8 cellular contexts compared by ENCODE assay signal in the genomic region with DNA sequence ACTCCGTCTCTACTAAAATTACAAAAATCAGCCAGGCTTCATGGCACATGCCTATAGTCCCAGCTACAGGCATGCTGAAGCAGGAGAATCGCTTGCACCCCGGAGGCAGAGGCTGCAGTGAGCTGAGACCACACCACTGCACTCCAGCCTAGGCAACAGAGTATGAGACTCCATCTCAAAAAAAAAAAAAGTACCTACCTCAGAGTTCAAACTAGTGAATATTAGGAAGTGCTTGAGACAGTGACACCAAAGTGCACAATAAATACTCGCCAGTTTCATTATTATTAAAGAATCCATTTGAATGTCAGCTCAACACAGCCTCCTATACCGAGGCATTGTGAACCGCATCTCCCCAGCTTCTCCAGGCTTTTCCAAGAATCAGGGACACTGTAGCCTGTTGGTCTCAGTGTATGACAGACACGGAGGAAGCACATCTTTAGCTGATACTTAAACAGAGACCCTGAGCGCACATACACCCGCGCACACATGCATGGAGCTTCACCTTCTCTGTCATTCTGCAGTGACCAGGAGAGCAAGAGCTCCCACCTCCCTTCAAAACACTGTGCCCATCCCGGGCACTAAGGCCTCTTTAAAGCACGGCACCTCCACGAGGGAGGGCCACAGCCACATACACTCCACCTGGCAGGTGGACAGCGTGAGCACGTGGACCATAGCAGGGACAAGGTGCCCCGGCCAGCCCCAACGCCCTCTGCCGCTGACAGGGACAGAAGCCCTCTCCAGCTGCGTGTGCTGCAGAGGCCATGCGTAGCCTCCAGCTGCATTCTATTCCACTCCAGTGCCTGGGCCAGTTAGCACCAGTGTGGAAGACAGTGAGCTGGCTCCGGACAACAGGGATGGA. TPM values are rescaled to one million over a fixed set of nuclear protein-coding genes. Genes with fewer than 3 reads are reported as not detected.
DNase-seq lines count a peak whose midpoint lies in the region; ATAC-seq and TF ChIP-seq lines count a peak whose summit lies in the region.

No MANE protein-coding gene starts in this region.

- intact Hi-C loops in natural killer cell (cut with micrococcal nuclease) = loop anchor here (5.0 to 10.0 kb wide), 2 partner anchors 342 to 475 kb away; no protein-coding TSS in a partner anchor

- peaks cover 46% of the 10 kb centered on the region for H3K4me1 Mint-ChIP-seq in central memory CD8-positive, alpha-beta T cell
- H3K4me1 Mint-ChIP-seq in natural killer cell = peaks cover 20 to 39% of the 10 kb centered on the region in 2 donors

- ATAC-seq in central memory CD8-positive, alpha-beta T cell (replicated peaks; ENCODE audit: extremely low read depth, poor library complexity, severe bottlenecking) = no peak
- ATAC-seq in natural killer cell (no peak), GM19324 (IDR thresholded peaks at IDR 0.05; ENCODE audit: low FRiP score, unreplicated experiment) (no peak), GM18511 (IDR thresholded peaks at IDR 0.05; ENCODE audit: unreplicated experiment) (no peak)

- H3K4me3 Mint-ChIP-seq in central memory CD8-positive, alpha-beta T cell = peak overlapping the region; percentile 73
- no peak overlapping the region for H3K4me3 Mint-ChIP-seq in natural killer cell

- DNase-seq in Caki2 (ENCODE audit: low read depth) = peak; percentile 31
- peak; percentile 50 for DNase-seq in M059J (ENCODE audit: low read depth)
- no peak for DNase-seq in central memory CD8-positive, alpha-beta T cell (ENCODE audit: low spot score in 2 of 2)
- no peak for DNase-seq in natural killer cell
- DNase-seq in T-helper 9 cell = no peak
- DNase-seq in Ammon's horn (ENCODE audit: low spot score) = no peak

- TF ChIP-seq CTCF in natural killer cell (IDR thresholded peaks at IDR 0.05) = no peak

- peaks cover 48% of the 10 kb centered on the region for H3K36me3 Mint-ChIP-seq in central memory CD8-positive, alpha-beta T cell (ENCODE audit: insufficient read depth)
- no peaks in the 10 kb centered on the region for H3K36me3 Mint-ChIP-seq in natural killer cell

- no peaks in the 10 kb centered on the region for H3K27me3 Mint-ChIP-seq in central memory CD8-positive, alpha-beta T cell
- H3K27me3 Mint-ChIP-seq in natural killer cell (ENCODE audit: low read depth in 2 of 2) = no peaks in the 10 kb centered on the region

- H3K27ac Mint-ChIP-seq in central memory CD8-positive, alpha-beta T cell (ENCODE audit: low read depth) = peak overlapping the region; percentile 85
- peak overlapping the region; percentile 21 to 53 for H3K27ac Mint-ChIP-seq in natural killer cell

- in situ Hi-C loops in Caki2 (cut with HindIII; ENCODE audit: low pct_unique_long_range_greater_than_20kb, low sequenced_read_pairs) = no loop called here

- no peaks in the 10 kb centered on the region for H3K9me3 Mint-ChIP-seq in central memory CD8-positive, alpha-beta T cell
- H3K9me3 Mint-ChIP-seq in natural killer cell = no peaks in the 10 kb centered on the region

RNA-seq across cellular contexts. Expression of a gene that starts 5.2 kb away (rescaled TPM):
- 10,373 and 12,033 TPM in 2 replicates for total RNA-seq in Caki2 (2014; rRNA removed; shearing (Covaris generic); ENCODE audit: low replicate concordance)
- total RNA-seq in M059J (2014; rRNA removed; shearing (Covaris generic)) = 6,702 and 8,157 TPM in 2 replicates
- total RNA-seq in natural killer cell = 100 to 1,000 TPM; 606 to 729 (median 642) TPM

RNA-seq across cellular contexts. Expression of a gene that starts 16.3 kb away (rescaled TPM):
- 15.3 and 15.9 TPM in 2 replicates for total RNA-seq in Caki2 (2014; rRNA removed; shearing (Covaris generic); ENCODE audit: low replicate concordance)
- 5.4 and 13.4 TPM in 2 replicates for total RNA-seq in M059J (2014; rRNA removed; shearing (Covaris generic))
- 10 to 100 TPM; 51.5 to 67.7 (median 62.3) TPM for total RNA-seq in natural killer cell

RNA-seq across cellular contexts. Expression of a gene that starts 28.6 kb away (rescaled TPM):
- 24.8 and 56.0 TPM in 2 replicates for total RNA-seq in Caki2 (2014; rRNA removed; shearing (Covaris generic); ENCODE audit: low replicate concordance)
- 29.8 and 47.0 TPM in 2 replicates for total RNA-seq in M059J (2014; rRNA removed; shearing (Covaris generic))
- 100 to 1,000 TPM in 1 of 3 donors, 10 to 100 TPM in 2; 85.2 to 105 (median 89.1) TPM for total RNA-seq in natural killer cell

RNA-seq across cellular contexts. Expression of a gene that starts 45.6 kb away (rescaled TPM):
- total RNA-seq in Caki2 (2014; rRNA removed; shearing (Covaris generic); ENCODE audit: low replicate concordance) = 90.6 and 97.5 TPM in 2 replicates
- 61.8 and 117 TPM in 2 replicates for total RNA-seq in M059J (2014; rRNA removed; shearing (Covaris generic))
- total RNA-seq in natural killer cell = 10 to 100 TPM; 38.8 to 53.1 (median 44.1) TPM

RNA-seq across cellular contexts. Expression of a gene that starts 46.4 kb away (rescaled TPM):
- total RNA-seq in Caki2 (2014; rRNA removed; shearing (Covaris generic); ENCODE audit: low replicate concordance) = 304 and 400 TPM in 2 replicates
- 141 and 159 TPM in 2 replicates for total RNA-seq in M059J (2014; rRNA removed; shearing (Covaris generic))
- total RNA-seq in natural killer cell = 10 to 100 TPM; 32.8 to 48.3 (median 45.4) TPM

Comparison
In these comparisons a context has a peak if more than half of its experiments do, and no peak if none do; other contexts are left out.
1. DNase-seq: peak in Caki2 (single experiment) and M059J (single experiment); none in central memory CD8-positive, alpha-beta T cell (0 of 2), natural killer cell (single experiment), T-helper 9 cell (single experiment) and Ammon's horn (single experiment).